ENCODE assay signal across 26 cellular contexts in genomic region chr13:89568276-89568675, GRCh38.
DNase-seq lines count a peak whose midpoint lies in the region; ATAC-seq, FAIRE-seq and TF ChIP-seq lines count a peak whose summit lies in the region.
"Had no signal": no experiment of that assay in that cellular context is flagged by ENCODE, and none has a peak within 500 bp of the region (broad histone marks: within the 10 kb centered on the region; RNA-seq: fewer than 3 reads in every experiment).

No MANE protein-coding gene starts in this region.

- intact Hi-C loops in CD4-positive, alpha-beta T cell (cut with DNase I, micrococcal nuclease) = no loop called here

- no peak overlapping the region for H4K8ac ChIP-seq in trophoblast cell (ENCODE audit: low read depth, low read length)

- H3K27me3 Mint-ChIP-seq in astrocyte (ENCODE audit: low read depth, unreplicated experiment) = no peaks in the 10 kb centered on the region
- H3K27me3 Mint-ChIP-seq in chondrocyte (ENCODE audit: low read depth) = no peaks in the 10 kb centered on the region
- no peaks in the 10 kb centered on the region for H3K27me3 Mint-ChIP-seq in CD4-positive, alpha-beta T cell

- whole genome bisulfite sequencing in trophoblast cell (ENCODE audit: extremely low coverage, insufficient coverage, insufficient read length) = no CpG with 5 or more reads among the region's 2 CpGs

- H4K12ac ChIP-seq in trophoblast cell (ENCODE audit: low read depth, low read length) = no peak overlapping the region

- peak overlapping the region; percentile 61; the same call in 1 of the 2 replicates for H2AFZ ChIP-seq in Karpas-422 (ENCODE audit: low read length)
- no peak overlapping the region for H2AFZ ChIP-seq in astrocyte (ENCODE audit: low read depth, low read length)
- no peak overlapping the region for H2AFZ ChIP-seq in trophoblast cell (ENCODE audit: insufficient read depth, low read length, poor library complexity)
- H2AFZ ChIP-seq: GM23248 had no signal

- no peaks in the 10 kb centered on the region for H3K27me3 ChIP-seq in Karpas-422 (ENCODE audit: low read length)
- no peaks in the 10 kb centered on the region for H3K27me3 ChIP-seq in astrocyte (ENCODE audit: insufficient read depth, low read length)
- no peaks in the 10 kb centered on the region for H3K27me3 ChIP-seq in CD4-positive, alpha-beta T cell (ENCODE audit: control insufficient read depth, insufficient read depth, low read length)
- no peaks in the 10 kb centered on the region for H3K27me3 ChIP-seq in trophoblast cell (ENCODE audit: insufficient read depth, low read length)
- H3K27me3 ChIP-seq: BE2C, MG63 had no signal

- POLR2A ChIA-PET in CD4-positive, alpha-beta T cell (lab: Charles Lee) = no interaction called here

- no peak overlapping the region for H2BK5ac ChIP-seq in trophoblast cell (ENCODE audit: low read depth, low read length, poor library complexity)

- ATAC-seq in CD4-positive, alpha-beta T cell (ENCODE audit: poor library complexity) = no peak
- ATAC-seq: K562, Panc1, SK-N-SH treated with all-trans-retinoic acid at 6 μM for 48 hours had no signal

- no peaks in the 10 kb centered on the region for H3K79me1 ChIP-seq in trophoblast cell (ENCODE audit: low read length)

- H4K20me1 ChIP-seq in Karpas-422 (ENCODE audit: insufficient read depth, low read depth, low read length) = no peaks in the 10 kb centered on the region
- H4K20me1 ChIP-seq in astrocyte (ENCODE audit: insufficient read depth, low read length) = no peaks in the 10 kb centered on the region

- H3K9me3 ChIP-seq in Karpas-422 (ENCODE audit: low read length) = peaks cover 4% of the 10 kb centered on the region; the same call in 1 of the 2 replicates
- no peaks in the 10 kb centered on the region for H3K9me3 ChIP-seq in astrocyte (ENCODE audit: insufficient read depth, low read depth, low read length)
- H3K9me3 ChIP-seq in CD4-positive, alpha-beta T cell (ENCODE audit: control insufficient read depth, low read length) = no peaks in the 10 kb centered on the region
- H3K9me3 ChIP-seq in trophoblast cell (ENCODE audit: insufficient read depth, low read depth, low read length) = no peaks in the 10 kb centered on the region
- H3K9me3 ChIP-seq: BE2C, MG63 had no signal

- no peak overlapping the region for H4K91ac ChIP-seq in trophoblast cell (ENCODE audit: low read depth, low read length)

- H2BK120ac ChIP-seq in trophoblast cell (ENCODE audit: insufficient read depth, low read length, poor library complexity) = no peak overlapping the region

- H3K9ac ChIP-seq in Karpas-422 (ENCODE audit: low read length) = no peak overlapping the region
- no peak overlapping the region for H3K9ac ChIP-seq in astrocyte (ENCODE audit: low read length)
- H3K9ac ChIP-seq in trophoblast cell (ENCODE audit: low read length) = no peak overlapping the region
- H3K9ac ChIP-seq: GM23248 had no signal

- no peak overlapping the region for H3K27ac ChIP-seq in Karpas-422 (ENCODE audit: low read length)
- no peak overlapping the region for H3K27ac ChIP-seq in astrocyte (ENCODE audit: low read depth, low read length)
- H3K27ac ChIP-seq in CD4-positive, alpha-beta T cell (ENCODE audit: low read depth, low read length) = no peak overlapping the region
- H3K27ac ChIP-seq in trophoblast cell (ENCODE audit: low read depth, low read length) = no peak overlapping the region
- H3K27ac ChIP-seq: 22Rv1, GM23248 had no signal

- H3K27ac Mint-ChIP-seq in astrocyte (ENCODE audit: unreplicated experiment) = no peak overlapping the region
- H3K27ac Mint-ChIP-seq in chondrocyte (ENCODE audit: unreplicated experiment) = peak overlapping the region; percentile 67
- no peak overlapping the region for H3K27ac Mint-ChIP-seq in CD4-positive, alpha-beta T cell
- H3K27ac Mint-ChIP-seq: H9 had no signal

- no peak overlapping the region for H3K4me2 ChIP-seq in Karpas-422 (ENCODE audit: low read depth, low read length, poor library complexity, severe bottlenecking)
- no peak overlapping the region for H3K4me2 ChIP-seq in astrocyte (ENCODE audit: low read length)
- no peak overlapping the region for H3K4me2 ChIP-seq in trophoblast cell (ENCODE audit: low read length)

- no peak overlapping the region for H3K4ac ChIP-seq in trophoblast cell (ENCODE audit: low read depth, low read length)

- H3K36me3 ChIP-seq in Karpas-422 (ENCODE audit: insufficient read depth, low read length) (no peaks in the 10 kb centered on the region), astrocyte (ENCODE audit: insufficient read depth, low read length) (no peaks in the 10 kb centered on the region), trophoblast cell (ENCODE audit: control insufficient read depth in 1 of 2, insufficient read depth in 2 of 2, low read length in 2 of 2) (no peaks in the 10 kb centered on the region)
- H3K36me3 ChIP-seq: BE2C, MG63 had no signal

- no peak for TF ChIP-seq CTCF in astrocyte (IDR thresholded peaks at IDR 0.05; ENCODE audit: insufficient read depth, low read depth, low read length)
- TF ChIP-seq CTCF in chondrocyte (IDR thresholded peaks at IDR 0.05) = peak; percentile 43
- no peak for TF ChIP-seq CTCF in CD4-positive, alpha-beta T cell (IDR thresholded peaks at IDR 0.05)

- no peak overlapping the region for H3K4me3 ChIP-seq in Karpas-422 (ENCODE audit: low read length)
- no peak overlapping the region for H3K4me3 ChIP-seq in astrocyte (ENCODE audit: insufficient read depth, low read depth, low read length)
- no peak overlapping the region for H3K4me3 ChIP-seq in trophoblast cell (ENCODE audit: low read depth, low read length)
- H3K4me3 ChIP-seq: GM23248, K562, MG63 had no signal

- H3K4me1 Mint-ChIP-seq in astrocyte (ENCODE audit: low read depth, unreplicated experiment) (no peaks in the 10 kb centered on the region), chondrocyte (ENCODE audit: low read depth) (peaks cover 17% of the 10 kb centered on the region)
- H3K4me1 Mint-ChIP-seq in CD4-positive, alpha-beta T cell (ENCODE audit: low read depth) = no peaks in the 10 kb centered on the region
- H3K4me1 Mint-ChIP-seq: H9 had no signal

- H2AK5ac ChIP-seq in trophoblast cell (ENCODE audit: low read length) = no peak overlapping the region

- FAIRE-seq in astrocyte (lab: Jason Lieb, UNC) = no peak
- FAIRE-seq: GM12892, HTR-8/SVneo, K562 had no signal

- no peak overlapping the region for H3K23ac ChIP-seq in trophoblast cell (ENCODE audit: low read length)

- H3K18ac ChIP-seq in trophoblast cell (ENCODE audit: low read length) = no peak overlapping the region

- H3K14ac ChIP-seq in trophoblast cell (ENCODE audit: low read length) = no peak overlapping the region

- no peak overlapping the region for H2BK12ac ChIP-seq in trophoblast cell (ENCODE audit: low read length)

- CTCF ChIA-PET in CD4-positive, alpha-beta T cell (lab: Charles Lee) = no interaction called here

- no peaks in the 10 kb centered on the region for H3K79me2 ChIP-seq in Karpas-422 (ENCODE audit: low read length)
- H3K79me2 ChIP-seq in astrocyte (ENCODE audit: insufficient read depth, low read length) = no peaks in the 10 kb centered on the region
- H3K79me2 ChIP-seq in trophoblast cell (ENCODE audit: control insufficient read depth, insufficient read depth, low read length, poor library complexity) = no peaks in the 10 kb centered on the region

- H3K4me1 ChIP-seq in Karpas-422 (ENCODE audit: low read length) (0 out of 2 replicates have a peak, but pooled peaks cover 2% of the 10 kb centered on the region), astrocyte (ENCODE audit: insufficient read depth, low read length) (no peaks in the 10 kb centered on the region), trophoblast cell (ENCODE audit: control insufficient read depth in 1 of 2, insufficient read depth in 2 of 2, low read length in 2 of 2) (no peaks in the 10 kb centered on the region)
- H3K4me1 ChIP-seq: BE2C had no signal

- H3K9me3 Mint-ChIP-seq in astrocyte (ENCODE audit: unreplicated experiment) = peaks cover 3% of the 10 kb centered on the region
- peaks cover 12% of the 10 kb centered on the region for H3K9me3 Mint-ChIP-seq in chondrocyte (ENCODE audit: low read depth)
- peaks cover 10% of the 10 kb centered on the region for H3K9me3 Mint-ChIP-seq in CD4-positive, alpha-beta T cell

- H3K9me2 ChIP-seq in Karpas-422 (replicated peaks; ENCODE audit: insufficient read depth, low read length) = no peaks in the 10 kb centered on the region

- H3K4me3 Mint-ChIP-seq in astrocyte (ENCODE audit: unreplicated experiment) = no peak overlapping the region
- H3K4me3 Mint-ChIP-seq in chondrocyte (ENCODE audit: unreplicated experiment) = no peak overlapping the region
- H3K4me3 Mint-ChIP-seq in CD4-positive, alpha-beta T cell = no peak overlapping the region
- H3K4me3 Mint-ChIP-seq: H9 had no signal

- DNase-seq in Karpas-422 = no peak
- DNase-seq in astrocyte (ENCODE audit: low read depth) = peak; percentile 12
- DNase-seq in chondrocyte (ENCODE audit: low spot score) = no peak
- DNase-seq in fibroblast of peridontal ligament (ENCODE audit: extremely low read depth) = peak; percentile 0
- DNase-seq in CD4-positive, alpha-beta T cell = no peak
- no peak for DNase-seq in NCI-H82 (lab: John Stamatoyannopoulos, UW)
- DNase-seq in C1 segment of cervical spinal cord (lab: John Stamatoyannopoulos, UW) = no peak
- no peak for DNase-seq in trophoblast cell
- DNase-seq: ACHN, BE2C, DMS153, DND-41, GM23248, H9, MG63, NCI-H1417, NCI-H1694, NCI-H2029 treated with DMSO at 0.1 percent for 48 hours, NCI-H446 treated with DMSO at 0.1 percent for 48 hours, NCI-H526 had no signal

- H3K36me3 Mint-ChIP-seq in astrocyte (ENCODE audit: low read depth, unreplicated experiment) (no peaks in the 10 kb centered on the region), chondrocyte (ENCODE audit: low read depth) (peaks cover 4% of the 10 kb centered on the region)
- H3K36me3 Mint-ChIP-seq in CD4-positive, alpha-beta T cell (ENCODE audit: low read depth) = no peaks in the 10 kb centered on the region

Comparison
In these comparisons a context has a peak if more than half of its experiments do, and no peak if none do; other contexts are left out.
1. DNase-seq: peak in astrocyte (single experiment) and fibroblast of peridontal ligament (single experiment); none in Karpas-422 (single experiment), chondrocyte (single experiment), CD4-positive, alpha-beta T cell (0 of 10), NCI-H82 (single experiment), C1 segment of cervical spinal cord (0 of 14) and trophoblast cell (0 of 2).